8 cellular contexts compared by ENCODE assay signal in genomic region chr11:206516-207212, GRCh38. TPM values are rescaled to one million over a fixed set of nuclear protein-coding genes. Genes with fewer than 3 reads are reported as not detected.
DNase-seq lines count a peak whose midpoint lies in the region; ATAC-seq and TF ChIP-seq lines count a peak whose summit lies in the region.

No MANE protein-coding gene starts in this region.

- intact Hi-C loops in PC-3 (cut with micrococcal nuclease) (loop anchor here (1.0 kb wide), 1 partner anchor 30 kb away; the partner anchor contains the start of genes PSMD13 and SIRT3), aorta (cut with DNase I) (loop anchor here in 1 of 2 donors (5.0 kb wide), 3 partner anchors 151 to 301 kb away; partner anchors contain the start of gene RNH1)

- H4K20me1 ChIP-seq in BLaER1 (peaks cover 82% of the 10 kb centered on the region), PC-3 (ENCODE audit: low read length) (no peaks in the 10 kb centered on the region)

- H3K9me3 ChIP-seq in BLaER1 (no peaks in the 10 kb centered on the region), PC-3 (ENCODE audit: low read length) (no peaks in the 10 kb centered on the region), aorta (ENCODE audit: control insufficient read depth, low read length) (no peaks in the 10 kb centered on the region)

- CTCF ChIA-PET in PC-3 (lab: Charles Lee): interaction anchor here (0.7 kb wide), 1 partner anchor 10 kb away, joined by 3 read pairs; no protein-coding TSS in a partner anchor

- peaks cover 29% of the 10 kb centered on the region for H3K4me1 Mint-ChIP-seq in memory B cell

- peak overlapping the region; percentile 98 for H3K9ac ChIP-seq in BLaER1
- H3K9ac ChIP-seq in PC-3 (ENCODE audit: low read length): peak overlapping the region; percentile 98

- ATAC-seq in GM21447 (IDR thresholded peaks at IDR 0.05; ENCODE audit: unreplicated experiment) (peak; percentile 4), PC-3 (no peak), memory B cell (ENCODE audit: low read depth) (no peak), aorta (ENCODE audit: low FRiP score) (peak; percentile 9), HG02840 (IDR thresholded peaks at IDR 0.05; ENCODE audit: low FRiP score, unreplicated experiment) (no peak), HG03342 (IDR thresholded peaks at IDR 0.05; ENCODE audit: unreplicated experiment) (no peak)

- peaks cover 55% of the 10 kb centered on the region for H3K4me1 ChIP-seq in BLaER1
- H3K4me1 ChIP-seq in PC-3 (ENCODE audit: insufficient read depth, low read length): peaks cover 23% of the 10 kb centered on the region
- H3K4me1 ChIP-seq in aorta (ENCODE audit: control insufficient read depth in 1 of 2, insufficient read depth in 2 of 2, low read length in 2 of 2): no peaks in the 10 kb centered on the region

- WGBS in aorta, 2 donors: 1% methylated on average over 39 of the region's 39 CpGs

- H3K27ac Mint-ChIP-seq in memory B cell: peak overlapping the region; percentile 90

- peak overlapping the region; percentile 100 for H3K4me3 ChIP-seq in BLaER1
- H3K4me3 ChIP-seq in PC-3 (ENCODE audit: low read length): peak overlapping the region; percentile 91
- H3K4me3 ChIP-seq in aorta (ENCODE audit: low read length in 2 of 2): peak overlapping the region; percentile 52 to 79

- TF ChIP-seq CTCF in PC-3 (conservative IDR thresholded peaks at IDR 0.05; ENCODE audit: low read depth, low read length): no peak

- H3K36me3 Mint-ChIP-seq in memory B cell: peaks cover 14% of the 10 kb centered on the region

- no peak overlapping the region; the same call in 1 of the 2 replicates for H2AFZ ChIP-seq in PC-3 (ENCODE audit: low read length)

- H3K4me3 Mint-ChIP-seq in memory B cell: peak overlapping the region; percentile 90

- H3K4me2 ChIP-seq in BLaER1: peak overlapping the region; percentile 99
- peak overlapping the region; percentile 97 for H3K4me2 ChIP-seq in PC-3 (ENCODE audit: low read length)

- no peaks in the 10 kb centered on the region for H3K27me3 Mint-ChIP-seq in memory B cell

- no peaks in the 10 kb centered on the region for H3K9me2 ChIP-seq in PC-3 (replicated peaks; ENCODE audit: low read length)

- H3K27ac ChIP-seq in BLaER1: peak overlapping the region; percentile 99
- peak overlapping the region; percentile 98 for H3K27ac ChIP-seq in PC-3 (ENCODE audit: low read length)
- peak overlapping the region; percentile 96 for H3K27ac ChIP-seq in cingulate gyrus (ENCODE audit: low read depth, low read length)
- H3K27ac ChIP-seq in aorta (ENCODE audit: low read depth in 1 of 2, low read length in 2 of 2): peak overlapping the region; percentile 46 to 81

- POLR2A ChIA-PET in PC-3 (lab: Charles Lee; ENCODE audit: unreplicated experiment): interaction anchor here (0.5 to 1.0 kb wide), 5 partner anchors 9 to 61 kb away, joined by 3 to 6 read pairs (median 3); no protein-coding TSS in a partner anchor

- no peaks in the 10 kb centered on the region for H3K27me3 ChIP-seq in BLaER1
- no peaks in the 10 kb centered on the region for H3K27me3 ChIP-seq in PC-3 (ENCODE audit: low read length)
- H3K27me3 ChIP-seq in aorta (ENCODE audit: control insufficient read depth in 1 of 2, insufficient read depth in 2 of 2, low read length in 1 of 2): no peaks in the 10 kb centered on the region

- H3F3A ChIP-seq in PC-3 (ENCODE audit: low read length, unreplicated experiment): no peaks in the 10 kb centered on the region

- no peak for DNase-seq in PC-3
- DNase-seq in memory B cell (ENCODE audit: low spot score in 2 of 2): no peak
- DNase-seq in aorta: peak; percentile 60 to 74

- peaks cover 61% of the 10 kb centered on the region for H3K79me2 ChIP-seq in PC-3 (ENCODE audit: low read length)

- H3K36me3 ChIP-seq in BLaER1: peaks cover 64% of the 10 kb centered on the region
- H3K36me3 ChIP-seq in PC-3 (ENCODE audit: low read depth, low read length): peaks cover 27% of the 10 kb centered on the region; the same call in 1 of the 2 replicates
- peaks cover 0 to 2% of the 10 kb centered on the region in 2 donors for H3K36me3 ChIP-seq in aorta (ENCODE audit: control insufficient read depth in 1 of 2, insufficient read depth in 2 of 2, low read length in 1 of 2)

- BruUV-seq in PC-3 (replicated peaks; lab: Mats Ljungman, UMichigan): TSS peak; percentile 22

- no peaks in the 10 kb centered on the region for H3K9me3 Mint-ChIP-seq in memory B cell

RNA-seq across cellular contexts. Expression of gene BET1L, which starts 0.5 kb away (rescaled TPM):
- 12.6 and 14.4 TPM in 2 replicates for total RNA-seq in PC-3 (2014; rRNA removed)
- total RNA-seq in aorta: 10 to 100 TPM; 50.3 to 55.4 TPM
- polyA plus RNA-seq in aorta: 10 to 100 TPM; 24.0 to 40.1 TPM

RNA-seq across cellular contexts. Expression of gene RIC8A, which starts 0.8 kb away (rescaled TPM):
- total RNA-seq in PC-3 (2014; rRNA removed): 155 and 180 TPM in 2 replicates
- 10 to 100 TPM; 70.1 to 77.3 TPM for total RNA-seq in aorta
- 10 to 100 TPM; 30.6 to 65.6 TPM for polyA plus RNA-seq in aorta

RNA-seq across cellular contexts. Expression of gene SCGB1C1, which starts 13.8 kb away (rescaled TPM):
- total RNA-seq in PC-3 (2014; rRNA removed): not detected in 2 replicates
- total RNA-seq in aorta: not detected
- not detected for polyA plus RNA-seq in aorta

RNA-seq across cellular contexts. Expression of gene SIRT3, which starts 29.5 kb away (rescaled TPM):
- total RNA-seq in PC-3 (2014; rRNA removed) (13.8 and 23.8 TPM in 2 replicates), aorta (10 to 100 TPM in 1 of 2 donors, 1 to 10 TPM in 1; 8.6 to 17.6 TPM)
- 10 to 100 TPM; 14.8 to 24.8 TPM for polyA plus RNA-seq in aorta

RNA-seq across cellular contexts. Expression of gene PSMD13, which starts 30.1 kb away (rescaled TPM):
- 226 and 255 TPM in 2 replicates for total RNA-seq in PC-3 (2014; rRNA removed)
- 10 to 100 TPM; 75.4 to 80.9 TPM for total RNA-seq in aorta
- polyA plus RNA-seq in aorta: 100 to 1,000 TPM in 1 of 2 donors, 10 to 100 TPM in 1; 70.9 to 123 TPM

Comparison
In these comparisons a context has a peak if more than half of its experiments do, and no peak if none do; other contexts are left out.
1. ATAC-seq: peak in GM21447 (single experiment) and aorta (single experiment); none in PC-3 (single experiment), memory B cell (single experiment), HG02840 (single experiment) and HG03342 (single experiment).
2. DNase-seq: peak in aorta (2 of 2); none in PC-3 (single experiment) and memory B cell (0 of 2).
3. Peak in every context shown above with its lines, with median percentiles within 50 percentile points of each other: H3K27ac ChIP-seq and H3K4me3 ChIP-seq.